Comparison of ENCODE assay signal across 13 cellular contexts in the genomic region with DNA sequence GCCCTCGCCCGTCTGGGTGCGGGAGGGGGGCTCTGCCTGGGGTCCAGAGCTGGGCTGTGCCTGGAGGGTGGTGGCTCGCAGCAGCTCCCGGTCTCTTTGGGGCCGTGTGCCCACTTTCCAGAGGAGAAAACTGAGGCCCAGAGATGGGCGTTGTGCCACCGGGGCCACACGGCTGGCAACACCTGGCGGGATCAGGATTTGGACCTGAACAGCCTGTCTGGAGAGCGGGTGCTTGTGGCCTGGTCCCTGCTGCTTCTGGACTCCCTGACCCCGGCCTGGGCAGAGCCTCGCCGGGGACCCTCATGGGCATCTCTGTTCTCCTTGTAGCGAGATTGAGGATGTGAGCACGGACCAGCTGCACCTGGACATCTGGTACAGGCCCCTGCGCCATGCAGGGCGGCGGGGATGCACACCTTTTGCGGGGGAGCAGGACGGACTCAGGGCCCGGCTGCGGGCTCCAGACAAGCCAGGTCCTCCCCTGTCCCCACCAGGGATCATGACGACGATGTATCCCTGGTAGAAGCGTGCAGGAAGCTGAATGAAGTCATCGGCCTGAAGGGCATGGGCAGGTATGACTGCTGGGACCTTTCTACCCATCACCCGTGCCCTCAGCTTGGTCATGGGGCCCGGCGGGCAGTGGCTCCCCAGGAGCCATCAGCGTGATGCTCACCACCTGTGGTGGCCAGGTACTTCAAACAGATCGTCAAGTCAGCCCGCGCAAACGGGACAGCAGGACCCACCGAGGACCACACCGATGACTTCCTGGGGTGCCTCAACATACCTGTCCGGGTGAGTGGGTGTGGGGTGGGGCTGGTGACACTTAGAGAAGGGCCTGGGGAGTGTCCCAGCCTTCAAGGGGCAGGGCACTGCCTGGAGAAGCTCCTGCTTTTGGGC. TPM values are rescaled to one million over a fixed set of nuclear protein-coding genes. Genes with fewer than 3 reads are reported as not detected.
DNase-seq lines count a peak whose midpoint lies in the region; ATAC-seq, FAIRE-seq and TF ChIP-seq lines count a peak whose summit lies in the region.
"Had no signal": no experiment of that assay in that cellular context is flagged by ENCODE, and none has a peak within 500 bp of the region (broad histone marks: within the 10 kb centered on the region; RNA-seq: fewer than 3 reads in every experiment).

No MANE protein-coding gene starts in this region.

- peaks cover 32% of the 10 kb centered on the region for H3K4me1 ChIP-seq in DND-41 (ENCODE audit: insufficient read depth, low read length)
- H3K4me1 ChIP-seq in naive thymus-derived CD4-positive, alpha-beta T cell (ENCODE audit: control insufficient read depth in 2 of 2, insufficient read depth in 2 of 2, low read length in 2 of 2): peaks cover 11 to 17% of the 10 kb centered on the region in 2 donors

- peak overlapping the region in 1 of 2 experiments; percentile 37; a peak in 2 of 4 replicates for H3K4me3 ChIP-seq in DND-41 (ENCODE audit: low read depth in 1 of 2, low read length in 2 of 2)
- no peak overlapping the region for H3K4me3 ChIP-seq in SU-DHL-6 (ENCODE audit: insufficient read depth, low read length, poor library complexity, severe bottlenecking)
- H3K4me3 ChIP-seq in naive thymus-derived CD4-positive, alpha-beta T cell (ENCODE audit: low read length): peak overlapping the region; percentile 66
- H3K4me3 ChIP-seq: left lung, prostate gland had no signal

- no peaks in the 10 kb centered on the region for H3K9me3 Mint-ChIP-seq in activated CD4-positive, alpha-beta T cell treated with anti-CD3 and anti-CD28 coated beads, Interleukin-2, amount 10 ng/mL, durations not matched to agents 7 days and 5 days
- no peaks in the 10 kb centered on the region for H3K9me3 Mint-ChIP-seq in naive thymus-derived CD4-positive, alpha-beta T cell

- H3K27me3 ChIP-seq in DND-41 (ENCODE audit: insufficient read depth, low read length, poor library complexity) (no peaks in the 10 kb centered on the region), SU-DHL-6 (ENCODE audit: low read length) (no peaks in the 10 kb centered on the region)
- no peaks in the 10 kb centered on the region for H3K27me3 ChIP-seq in naive thymus-derived CD4-positive, alpha-beta T cell (ENCODE audit: control insufficient read depth in 2 of 2, insufficient read depth in 2 of 2, low read length in 2 of 2)

- peak overlapping the region; percentile 74 for H3K27ac Mint-ChIP-seq in activated CD4-positive, alpha-beta T cell treated with anti-CD3 and anti-CD28 coated beads, Interleukin-2, amount 10 ng/mL, durations not matched to agents 7 days and 5 days
- H3K27ac Mint-ChIP-seq in naive thymus-derived CD4-positive, alpha-beta T cell: no peak overlapping the region

- intact Hi-C loops in naive thymus-derived CD4-positive, alpha-beta T cell (cut with micrococcal nuclease): loop anchor here (2.0 to 10.0 kb wide), 4 partner anchors 31 to 433 kb away; partner anchors contain the start of genes EME2 (in 1 of the 2), MAPK8IP3 (in 1 of the 2), MRPS34 (in 1 of the 2) and NME3 (in 1 of the 2)

- POLR2A ChIA-PET in activated CD4-positive, alpha-beta T cell treated with anti-CD3 and anti-CD28 coated beads, Interleukin-2, amount 10 ng/mL, durations not matched to agents 7 days and 5 days (lab: Charles Lee): no interaction called here
- POLR2A ChIA-PET in naive thymus-derived CD4-positive, alpha-beta T cell (lab: Charles Lee): interaction anchor here (1.0 to 2.5 kb wide), 3 partner anchors 9 to 471 kb away, joined by 3 to 7 read pairs (median 6); partner anchors contain the start of gene UBE2I

- TF ChIP-seq CTCF in DND-41 (IDR thresholded peaks at IDR 0.05; ENCODE audit: borderline replicate concordance, extremely low read depth, low read length, poor library complexity, severe bottlenecking): no peak
- no peak for TF ChIP-seq CTCF in SU-DHL-6 (IDR thresholded peaks at IDR 0.05; ENCODE audit: insufficient read depth, low read length, poor library complexity, severe bottlenecking)

- H3K36me3 ChIP-seq in DND-41 (ENCODE audit: insufficient read depth, low read length): no peaks in the 10 kb centered on the region
- H3K36me3 ChIP-seq in SU-DHL-6 (ENCODE audit: low read length): no peaks in the 10 kb centered on the region
- no peaks in the 10 kb centered on the region for H3K36me3 ChIP-seq in naive thymus-derived CD4-positive, alpha-beta T cell (ENCODE audit: control insufficient read depth in 2 of 3, insufficient read depth in 3 of 3, low read length in 3 of 3)
- H3K36me3 ChIP-seq: left lung, prostate gland, stomach had no signal

- H3K9me3 ChIP-seq in DND-41 (ENCODE audit: insufficient read depth, low read length, severe bottlenecking): no peaks in the 10 kb centered on the region
- H3K9me3 ChIP-seq in SU-DHL-6 (ENCODE audit: insufficient read depth, low read length): no peaks in the 10 kb centered on the region
- H3K9me3 ChIP-seq in naive thymus-derived CD4-positive, alpha-beta T cell (ENCODE audit: control insufficient read depth in 2 of 3, low read length in 3 of 3): no peaks in the 10 kb centered on the region
- H3K9me3 ChIP-seq: left lung, prostate gland, stomach had no signal

- H3K9ac ChIP-seq in DND-41 (ENCODE audit: low read depth, low read length): 0 out of 2 replicates have a peak overlapping the region, but pooled peaks have one; percentile 3
- H3K9ac ChIP-seq in SU-DHL-6 (ENCODE audit: low read length): no peak overlapping the region

- no peaks in the 10 kb centered on the region for H3K27me3 Mint-ChIP-seq in activated CD4-positive, alpha-beta T cell treated with anti-CD3 and anti-CD28 coated beads, Interleukin-2, amount 10 ng/mL, durations not matched to agents 7 days and 5 days
- peaks cover 0 to 2% (median 0%) of the 10 kb centered on the region in 5 donors for H3K27me3 Mint-ChIP-seq in naive thymus-derived CD4-positive, alpha-beta T cell

- H3K36me3 Mint-ChIP-seq in activated CD4-positive, alpha-beta T cell treated with anti-CD3 and anti-CD28 coated beads, Interleukin-2, amount 10 ng/mL, durations not matched to agents 7 days and 5 days (ENCODE audit: low read depth): no peaks in the 10 kb centered on the region
- H3K36me3 Mint-ChIP-seq in naive thymus-derived CD4-positive, alpha-beta T cell: no peaks in the 10 kb centered on the region

- H4K20me1 ChIP-seq in DND-41 (ENCODE audit: insufficient read depth, low read length): peaks cover 26% of the 10 kb centered on the region
- no peaks in the 10 kb centered on the region for H4K20me1 ChIP-seq in SU-DHL-6 (ENCODE audit: low read depth, low read length)

- peak overlapping the region; percentile 79 for H3K4me2 ChIP-seq in DND-41 (ENCODE audit: insufficient read depth, low read length)
- H3K4me2 ChIP-seq in SU-DHL-6 (ENCODE audit: low read depth, low read length, poor library complexity, severe bottlenecking): peak overlapping the region; percentile 46

- H3K4me3 Mint-ChIP-seq in activated CD4-positive, alpha-beta T cell treated with anti-CD3 and anti-CD28 coated beads, Interleukin-2, amount 10 ng/mL, durations not matched to agents 7 days and 5 days: peak overlapping the region; percentile 67
- peak overlapping the region in 8 of 10 donors; percentile 70 to 86 (median 81) for H3K4me3 Mint-ChIP-seq in naive thymus-derived CD4-positive, alpha-beta T cell

- H3K4me1 Mint-ChIP-seq in activated CD4-positive, alpha-beta T cell treated with anti-CD3 and anti-CD28 coated beads, Interleukin-2, amount 10 ng/mL, durations not matched to agents 7 days and 5 days: peaks cover 17% of the 10 kb centered on the region
- H3K4me1 Mint-ChIP-seq in naive thymus-derived CD4-positive, alpha-beta T cell: peaks cover 7 to 18% (median 15%) of the 10 kb centered on the region in 7 donors

- CTCF ChIA-PET in activated CD4-positive, alpha-beta T cell treated with anti-CD3 and anti-CD28 coated beads, Interleukin-2, amount 10 ng/mL, durations not matched to agents 7 days and 5 days (lab: Charles Lee): interaction anchor here (0.9 to 1.1 kb wide), 2 partner anchors 22 to 27 kb away, joined by 3 to 5 read pairs; no protein-coding TSS in a partner anchor
- CTCF ChIA-PET in naive thymus-derived CD4-positive, alpha-beta T cell (lab: Charles Lee): no interaction called here

- no peak for ATAC-seq in DND-41 (ENCODE audit: insufficient read depth, low read depth)
- no peak for ATAC-seq in naive thymus-derived CD4-positive, alpha-beta T cell
- ATAC-seq in HG03039 (IDR thresholded peaks at IDR 0.05; ENCODE audit: unreplicated experiment): no peak

- no peaks in the 10 kb centered on the region for H3K79me2 ChIP-seq in DND-41 (ENCODE audit: insufficient read depth, low read length)
- no peaks in the 10 kb centered on the region for H3K79me2 ChIP-seq in SU-DHL-6 (ENCODE audit: insufficient read depth, low read length)

- H2AFZ ChIP-seq in DND-41 (ENCODE audit: low read depth, low read length): no peak overlapping the region
- H2AFZ ChIP-seq in SU-DHL-6 (ENCODE audit: low read depth, low read length, severe bottlenecking): no peak overlapping the region

- H3K27ac ChIP-seq in DND-41 (ENCODE audit: low read length): peak overlapping the region; percentile 65
- H3K27ac ChIP-seq in SU-DHL-6 (ENCODE audit: low read depth, low read length): no peak overlapping the region
- no peak overlapping the region for H3K27ac ChIP-seq in naive thymus-derived CD4-positive, alpha-beta T cell (ENCODE audit: low read depth, low read length)
- H3K27ac ChIP-seq: left lung, prostate gland had no signal

- DNase-seq in activated CD4-positive, alpha-beta T cell treated with anti-CD3 and anti-CD28 coated beads, Interleukin-2, amount 10 ng/mL, durations not matched to agents 7 days and 5 days: no peak
- DNase-seq in activated CD4-positive, alpha-beta T cell treated with anti-CD3 and anti-CD28 coated beads, Interleukin-2, amount 50 U/mL, for 4 hours: no peak
- DNase-seq in DND-41: no peak
- no peak for DNase-seq in naive thymus-derived CD4-positive, alpha-beta T cell
- DNase-seq in medulla oblongata (ENCODE audit: extremely low spot score): no peak
- DNase-seq in RCC 7860 (ENCODE audit: low spot score): no peak
- DNase-seq: ACHN, IMR-90, stomach had no signal

- H3K9me2 ChIP-seq in SU-DHL-6 (replicated peaks; ENCODE audit: insufficient read depth, low read length): no peaks in the 10 kb centered on the region

- FAIRE-seq in RCC 7860 (lab: Jason Lieb, UNC): no peak

- no peaks in the 10 kb centered on the region for H3F3A ChIP-seq in SU-DHL-6 (ENCODE audit: insufficient read depth)

RNA-seq across cellular contexts. Expression of gene BAIAP3, which starts 8.3 kb away (rescaled TPM):
- total RNA-seq in activated CD4-positive, alpha-beta T cell treated with anti-CD3 and anti-CD28 coated beads, Interleukin-2, amount 10 ng/mL, durations not matched to agents 7 days and 5 days: 1 to 10 TPM in 1 of 2 experiments, under 1 TPM in 1; 0.83 to 1.6 TPM
- total RNA-seq in naive thymus-derived CD4-positive, alpha-beta T cell: 1 to 10 TPM in 3 of 5 experiments, under 1 TPM in 2; 0.49 to 7.5 (median 1.1) TPM
- polyA plus RNA-seq in naive thymus-derived CD4-positive, alpha-beta T cell: 1 to 10 TPM in 1 of 2 donors, under 1 TPM in 1; 0.20 to 1.3 TPM

RNA-seq across cellular contexts. Expression of gene TSR3, which starts 9.9 kb away (rescaled TPM):
- total RNA-seq in activated CD4-positive, alpha-beta T cell treated with anti-CD3 and anti-CD28 coated beads, Interleukin-2, amount 10 ng/mL, durations not matched to agents 7 days and 5 days: 10 to 100 TPM; 33.8 to 43.7 TPM
- total RNA-seq in naive thymus-derived CD4-positive, alpha-beta T cell: 10 to 100 TPM; 21.0 to 50.4 (median 33.3) TPM
- 100 to 1,000 TPM in 1 of 2 donors, 10 to 100 TPM in 1; 79.7 to 103 TPM for polyA plus RNA-seq in naive thymus-derived CD4-positive, alpha-beta T cell

RNA-seq across cellular contexts. Expression of gene GNPTG, which starts 10.0 kb away (rescaled TPM):
- total RNA-seq in activated CD4-positive, alpha-beta T cell treated with anti-CD3 and anti-CD28 coated beads, Interleukin-2, amount 10 ng/mL, durations not matched to agents 7 days and 5 days: 10 to 100 TPM; 34.3 to 36.9 TPM
- 10 to 100 TPM; 37.9 to 57.7 (median 48.6) TPM for total RNA-seq in naive thymus-derived CD4-positive, alpha-beta T cell
- polyA plus RNA-seq in naive thymus-derived CD4-positive, alpha-beta T cell: 10 to 100 TPM; 48.2 to 51.3 TPM

RNA-seq across cellular contexts. Expression of gene UBE2I, which starts 32.3 kb away (rescaled TPM):
- total RNA-seq in activated CD4-positive, alpha-beta T cell treated with anti-CD3 and anti-CD28 coated beads, Interleukin-2, amount 10 ng/mL, durations not matched to agents 7 days and 5 days: 100 to 1,000 TPM; 204 to 222 TPM
- total RNA-seq in naive thymus-derived CD4-positive, alpha-beta T cell: 100 to 1,000 TPM; 159 to 277 (median 203) TPM
- 10 to 100 TPM; 67.2 to 78.9 TPM for polyA plus RNA-seq in naive thymus-derived CD4-positive, alpha-beta T cell
